ENCODE assay signal across 21 cellular contexts in genomic region chr16:8667492-8667891, GRCh38. TPM values are rescaled to one million over a fixed set of nuclear protein-coding genes. Genes with fewer than 3 reads are reported as not detected.
DNase-seq lines count a peak whose midpoint lies in the region; ATAC-seq, FAIRE-seq and TF ChIP-seq lines count a peak whose summit lies in the region.
"Had no signal": no experiment of that assay in that cellular context is flagged by ENCODE, and none has a peak within 500 bp of the region (broad histone marks: within the 10 kb centered on the region; RNA-seq: fewer than 3 reads in every experiment).

No MANE protein-coding gene starts in this region.

- H3K4me3 Mint-ChIP-seq in MCF 10A (ENCODE audit: unreplicated experiment), result no peak overlapping the region
- H3K4me3 Mint-ChIP-seq: CD4-positive, alpha-beta T cell; H9; IgD-negative memory B cell had no signal

- H3K4me3 ChIP-seq in A549 (no peak overlapping the region), HCT116 (replicated peaks in 1 of 2; ENCODE audit: low read depth in 1 of 2, low read length in 2 of 2) (no peak overlapping the region), GM12878 (no peak overlapping the region), neural cell (ENCODE audit: low read length) (no peak overlapping the region)

- no peak overlapping the region for H2AFZ ChIP-seq in HCT116 (ENCODE audit: low read depth, low read length, poor library complexity, severe bottlenecking)
- H2AFZ ChIP-seq in GM12878 (ENCODE audit: control insufficient read depth, low read depth, low read length), result no peak overlapping the region
- H2AFZ ChIP-seq in neural cell (ENCODE audit: low read depth, low read length), result no peak overlapping the region

- TF ChIP-seq POLR2A in A549 (IDR thresholded peaks at IDR 0.05; ENCODE audit: low read length), result no peak
- TF ChIP-seq POLR2A in HCT116 (IDR thresholded peaks at IDR 0.05; ENCODE audit: borderline replicate concordance, extremely low read depth, insufficient read depth, insufficient read length), result no peak
- TF ChIP-seq POLR2A in GM12878 (IDR thresholded peaks at IDR 0.05; ENCODE audit: low read depth, low read length), result no peak

- in situ Hi-C loops in GM12878 (cut with MboI), result loop anchor here (5.0 kb wide), 1 partner anchor 215 kb away; the partner anchor contains the start of gene LITAFD

- POLR2A ChIA-PET in A549 (lab: Yijun Ruan, JAX) (no interaction called here), HCT116 (lab: Charles Lee) (no interaction called here), GM12878 (lab: Charles Lee) (interaction anchor here (0.7 kb wide), 1 partner anchor 396 kb away, joined by 3 read pairs; no protein-coding TSS in a partner anchor), MCF 10A (lab: Yijun Ruan, JAX) (interaction anchor here (0.6 to 0.7 kb wide), 3 partner anchors 9 to 1530 kb away, joined by 3 to 4 read pairs (median 3); no protein-coding TSS in a partner anchor)

- H4K20me1 ChIP-seq in HCT116 (ENCODE audit: insufficient read depth), result no peaks in the 10 kb centered on the region
- no peaks in the 10 kb centered on the region for H4K20me1 ChIP-seq in GM12878 (ENCODE audit: control insufficient read depth, insufficient read depth)
- H4K20me1 ChIP-seq in neural cell (ENCODE audit: insufficient read depth), result no peaks in the 10 kb centered on the region

- no peak for DNase-seq in A549 (ENCODE audit: low read depth in 1 of 2, low spot score in 1 of 2)
- DNase-seq in HCT116 (ENCODE audit: low read depth, low spot score), result no peak
- no peak for DNase-seq in GM12878 (ENCODE audit: low read depth, low spot score)
- no peak for DNase-seq in MCF 10A (ENCODE audit: unreplicated experiment)
- DNase-seq in NCI-H446 (lab: John Stamatoyannopoulos, UW), result no peak
- DNase-seq in dedifferentiated amniotic fluid mesenchymal stem cell (ENCODE audit: extremely low spot score), result no peak
- DNase-seq: ACHN; AML-193; Caco-2; CD4-positive, alpha-beta T cell; DMS153; DMS79; GF-D8; H9 had no signal

- H3K9me3 Mint-ChIP-seq in MCF 10A (ENCODE audit: unreplicated experiment), result no peaks in the 10 kb centered on the region
- H3K9me3 Mint-ChIP-seq: CD4-positive, alpha-beta T cell; H9; IgD-negative memory B cell had no signal

- no peaks in the 10 kb centered on the region for H3K4me1 Mint-ChIP-seq in MCF 10A (ENCODE audit: insufficient read depth, unreplicated experiment)
- H3K4me1 Mint-ChIP-seq: IgD-negative memory B cell had no signal

- H3K9ac ChIP-seq in HCT116 (ENCODE audit: low read length), result no peak overlapping the region
- H3K9ac ChIP-seq in GM12878 (ENCODE audit: control insufficient read depth, insufficient read depth, low read length), result no peak overlapping the region
- peak overlapping the region; percentile 4 for H3K9ac ChIP-seq in neural cell (ENCODE audit: low read length)
- H3K9ac ChIP-seq: KMS-11 had no signal

- WGBS in A549 (ENCODE audit: missing lambda C conversion rate), result 45% methylated on average over 3 of the region's 3 CpGs
- WGBS in GM12878 (ENCODE audit: insufficient coverage, insufficient replicate concordance, low lambda C conversion rate, missing lambda C conversion rate), result 49% methylated on average over 3 of the region's 3 CpGs

- no peaks in the 10 kb centered on the region for H3K27me3 Mint-ChIP-seq in MCF 10A (ENCODE audit: insufficient read depth, unreplicated experiment)
- H3K27me3 Mint-ChIP-seq: CD4-positive, alpha-beta T cell; IgD-negative memory B cell had no signal

- H3K36me3 Mint-ChIP-seq in MCF 10A (ENCODE audit: insufficient read depth, unreplicated experiment), result no peaks in the 10 kb centered on the region

- no peaks in the 10 kb centered on the region for H3K4me1 ChIP-seq in A549
- H3K4me1 ChIP-seq in HCT116 (ENCODE audit: control insufficient read depth in 1 of 2, insufficient read depth in 2 of 2, low read length in 2 of 2), result no peaks in the 10 kb centered on the region
- H3K4me1 ChIP-seq in GM12878 (ENCODE audit: control insufficient read depth, insufficient read depth, low read length), result no peaks in the 10 kb centered on the region
- H3K4me1 ChIP-seq: Caco-2 had no signal

- FAIRE-seq in A549 (lab: Jason Lieb, UNC) (no peak), GM12878 (lab: Jason Lieb, UNC) (no peak)
- FAIRE-seq: H1, HTR-8/SVneo had no signal

- CTCF ChIA-PET in A549 (lab: Yijun Ruan, JAX), result interaction anchor here (0.6 to 17.0 kb wide), 5 partner anchors 12 to 213 kb away, joined by 3 to 173 read pairs (median 4); no protein-coding TSS in a partner anchor
- CTCF ChIA-PET in HCT116 (lab: Charles Lee), result interaction anchor here (0.6 kb wide), 1 partner anchor 12 kb away, joined by 3 read pairs; no protein-coding TSS in a partner anchor
- CTCF ChIA-PET in GM12878 (lab: Yijun Ruan, JAX), result interaction anchor here (0.6 to 1.2 kb wide), 4 partner anchors 9 to 233 kb away, joined by 3 to 4 read pairs (median 3); no protein-coding TSS in a partner anchor
- CTCF ChIA-PET in MCF 10A (lab: Yijun Ruan, JAX), result interaction anchor here (0.7 to 22.4 kb wide), 8 partner anchors 10 to 269 kb away, joined by 3 to 303 read pairs (median 4); no protein-coding TSS in a partner anchor

- H3K79me2 ChIP-seq in HCT116 (ENCODE audit: insufficient read depth, low read length) (no peaks in the 10 kb centered on the region), GM12878 (ENCODE audit: control insufficient read depth, insufficient read depth, low read length) (no peaks in the 10 kb centered on the region), neural cell (replicated peaks; ENCODE audit: insufficient read depth, low read length) (no peaks in the 10 kb centered on the region)

- H3K9me3 ChIP-seq in A549, result no peaks in the 10 kb centered on the region
- H3K9me3 ChIP-seq in HCT116 (ENCODE audit: control insufficient read depth in 1 of 2, insufficient read depth in 1 of 2, low read depth in 1 of 2, low read length in 2 of 2), result no peaks in the 10 kb centered on the region
- no peaks in the 10 kb centered on the region for H3K9me3 ChIP-seq in GM12878 (replicated peaks; ENCODE audit: control insufficient read depth, insufficient read depth, low read length)
- no peaks in the 10 kb centered on the region for H3K9me3 ChIP-seq in neural cell (ENCODE audit: low read length)
- H3K9me3 ChIP-seq: Caco-2 had no signal

- RAD21 ChIA-PET in HCT116 (lab: Charles Lee; ENCODE audit: low non-redundant PET in 1 of 2, low total read pairs in 2 of 2, uncharacterized antibody in 2 of 2, unreplicated experiment in 2 of 2) (no interaction called here), GM12878 (lab: Charles Lee; ENCODE audit: unreplicated experiment) (interaction anchor here (0.6 to 1.5 kb wide), 3 partner anchors 213 to 1949 kb away, joined by 3 to 4 read pairs (median 4); no protein-coding TSS in a partner anchor)

- no peaks in the 10 kb centered on the region for H3F3A ChIP-seq in neural cell (ENCODE audit: insufficient read depth, low read length, poor library complexity, severe bottlenecking)

- no peaks in the 10 kb centered on the region for H3K27me3 ChIP-seq in HCT116 (ENCODE audit: insufficient read depth, low read length)
- no peaks in the 10 kb centered on the region for H3K27me3 ChIP-seq in GM12878 (replicated peaks in 1 of 2; ENCODE audit: control insufficient read depth in 2 of 2, insufficient read depth in 2 of 2, low read length in 1 of 2)
- no peaks in the 10 kb centered on the region for H3K27me3 ChIP-seq in neural cell (ENCODE audit: insufficient read depth, low read depth, low read length)

- H3K9me2 ChIP-seq in HCT116 (ENCODE audit: insufficient read depth) (no peaks in the 10 kb centered on the region), neural cell (ENCODE audit: insufficient read depth, low read length) (no peaks in the 10 kb centered on the region)

- H3K36me3 ChIP-seq in HCT116 (ENCODE audit: control insufficient read depth in 1 of 2, insufficient read depth in 2 of 2, low read length in 2 of 2), result no peaks in the 10 kb centered on the region
- H3K36me3 ChIP-seq in GM12878 (ENCODE audit: control insufficient read depth in 2 of 2, insufficient read depth in 2 of 2, low read length in 1 of 2), result no peaks in the 10 kb centered on the region
- H3K36me3 ChIP-seq in neural cell (ENCODE audit: insufficient read depth, low read length), result no peaks in the 10 kb centered on the region

- H3K4me2 ChIP-seq in A549 (no peak overlapping the region), HCT116 (ENCODE audit: low read length) (no peak overlapping the region), GM12878 (ENCODE audit: control insufficient read depth, insufficient read depth) (no peak overlapping the region), neural cell (ENCODE audit: low read length) (no peak overlapping the region)
- H3K4me2 ChIP-seq: KMS-11 had no signal

- SMC1A ChIA-PET in GM12878 (lab: Charles Lee; ENCODE audit: uncharacterized antibody, unreplicated experiment), result interaction anchor here (0.6 to 1.0 kb wide), 2 partner anchors 11 to 131 kb away, joined by 3 read pairs; no protein-coding TSS in a partner anchor

- H3K27ac ChIP-seq in A549 (no peak overlapping the region), HCT116 (ENCODE audit: low read depth, low read length) (no peak overlapping the region), GM12878 (ENCODE audit: control insufficient read depth, insufficient read depth) (no peak overlapping the region), neural cell (ENCODE audit: low read length) (peak overlapping the region; percentile 43)
- H3K27ac ChIP-seq: C4-2B, HL-60, KMS-11 had no signal

- intact Hi-C loops in HCT116 (cut with micrococcal nuclease) (no loop called here), GM12878 (cut with micrococcal nuclease; ENCODE audit: unreplicated experiment) (no loop called here), MCF 10A (cut with micrococcal nuclease) (loop anchor here (10.0 kb wide), 1 partner anchor 337 kb away; no protein-coding TSS in a partner anchor)

- no peak overlapping the region for H3K27ac Mint-ChIP-seq in MCF 10A (ENCODE audit: low read depth, unreplicated experiment)
- H3K27ac Mint-ChIP-seq: CD4-positive, alpha-beta T cell; H9; IgD-negative memory B cell had no signal

- ATAC-seq in A549 (no peak), HCT116 (no peak), GM12878 (no peak)

- no peak for TF ChIP-seq EP300 in A549 (IDR thresholded peaks at IDR 0.05)
- TF ChIP-seq EP300 in GM12878 (IDR thresholded peaks at IDR 0.05; ENCODE audit: borderline replicate concordance in 1 of 2, control insufficient read depth in 1 of 2, low read depth in 2 of 2, low read length in 2 of 2), result no peak
- TF ChIP-seq EP300 in neural cell (conservative IDR thresholded peaks at IDR 0.05; ENCODE audit: poor library complexity, severe bottlenecking), result no peak

- BruUV-seq in HCT116 (replicated peaks; lab: Mats Ljungman, UMichigan), result no TSS peak
- no TSS peak for BruUV-seq in GM12878 (replicated peaks; lab: Mats Ljungman, UMichigan)
- BruUV-seq in MCF 10A (replicated peaks; lab: Mats Ljungman, UMichigan), result no TSS peak

- TF ChIP-seq CTCF in A549 (IDR thresholded peaks at IDR 0.05), result no peak
- no peak for TF ChIP-seq CTCF in HCT116 (IDR thresholded peaks at IDR 0.05 in 2 of 3, conservative IDR thresholded peaks at IDR 0.05 in 1 of 3; ENCODE audit: borderline replicate concordance in 1 of 3, insufficient read depth in 1 of 3, low read depth in 2 of 3, low read length in 2 of 3)
- no peak for TF ChIP-seq CTCF in GM12878 (IDR thresholded peaks at IDR 0.05 in 2 of 3, conservative IDR thresholded peaks at IDR 0.05 in 1 of 3; ENCODE audit: control insufficient read depth in 2 of 3, extremely low read depth in 1 of 3, insufficient read depth in 1 of 3, low read depth in 3 of 3, low read length in 3 of 3)
- TF ChIP-seq CTCF in neural cell (IDR thresholded peaks at IDR 0.05; ENCODE audit: poor library complexity, severe bottlenecking), result no peak
- TF ChIP-seq CTCF in MCF 10A (IDR thresholded peaks at IDR 0.05; ENCODE audit: unreplicated experiment), result no peak

- TF ChIP-seq RAD21 in A549 (conservative IDR thresholded peaks at IDR 0.05 in 1 of 2, IDR thresholded peaks at IDR 0.05 in 1 of 2) (no peak), HCT116 (IDR thresholded peaks at IDR 0.05; ENCODE audit: low read depth) (no peak), GM12878 (IDR thresholded peaks at IDR 0.05; ENCODE audit: insufficient read depth, low read depth, low read length) (no peak), neural cell (conservative IDR thresholded peaks at IDR 0.05) (no peak)

RNA-seq across cellular contexts. Expression of gene ABAT, which starts 6.9 kb away (rescaled TPM):
- 1.2 and 1.3 TPM in 2 replicates for polyA plus RNA-seq in A549 (2011; rRNA removed)
- polyA plus RNA-seq in A549 (2012; cell fraction: cytosol; rRNA removed), result 0.16 and 0.27 TPM in 2 replicates
- polyA plus RNA-seq in A549 (2012; cell fraction: nucleus; rRNA removed), result 0.58 and 0.69 TPM in 2 replicates
- polyA plus RNA-seq in A549 (2017; fragmentation: RNase III; extraction: RNeasy Plus Mini Kit Qiagen cat#74134 plus additional on column Dnase treatment), result 0.60 to 0.68 TPM (median 0.66 TPM) in 3 replicates
- polyA minus RNA-seq in A549 (2011; rRNA and poly(A)+ RNA removed), result 1.1 and 1.7 TPM in 2 replicates
- 4.7 TPM for total RNA-seq in HCT116 (2021; ENCODE audit: unreplicated experiment)
- polyA plus RNA-seq in HCT116 (2012), result 1.5 and 2.1 TPM in 2 replicates
- total RNA-seq in GM12878 (2013; cell fraction: nucleolus; rRNA removed), result 21.7 and 23.2 TPM in 2 replicates
- total RNA-seq in GM12878 (2014; rRNA removed), result 1.8 and 1.9 TPM in 2 replicates
- 1.8 and 1.9 TPM in 2 replicates for total RNA-seq in GM12878 (2014; rRNA removed; fragmentation: Illumina TruSeq; extraction: Trizol)
- total RNA-seq in GM12878 (2021), result 2.6 and 2.8 TPM in 2 replicates
- 1.9 TPM for polyA plus RNA-seq in GM12878 (2011; ENCODE audit: low read depth)
- 7.0 and 10.6 TPM in 2 replicates for polyA plus RNA-seq in GM12878 (2011; rRNA removed)
- 7.6 and 8.5 TPM in 2 replicates for polyA plus RNA-seq in GM12878 (2011; cell fraction: cytosol; rRNA removed)
- polyA plus RNA-seq in GM12878 (2011; cell fraction: nucleus; rRNA removed), result 9.8 and 10.4 TPM in 2 replicates
- 2.8 and 3.3 TPM in 2 replicates for polyA plus RNA-seq in GM12878 (2012)
- 2.8 and 3.2 TPM in 2 replicates for polyA plus RNA-seq in GM12878 (2014; fragmentation: Illumina TruSeq; extraction: Trizol)
- polyA plus RNA-seq in GM12878 (2014; fragmentation: Nextera tagmentation; extraction: Ambion mirVana), result 1 to 10 TPM; 1.0 to 1.1 TPM
- polyA plus RNA-seq in GM12878 (2014; rRNA removed), result 2.4 and 2.6 TPM in 2 replicates
- 1 to 10 TPM; 1.8 to 1.9 TPM for polyA plus RNA-seq in GM12878 (2016; fragmentation: Nextera tagmentation; extraction: Ambion mirVana)
- polyA minus RNA-seq in GM12878 (2011; rRNA and poly(A)+ RNA removed), result 7.2 and 8.4 TPM in 2 replicates
- 1.7 and 1.9 TPM in 2 replicates for polyA minus RNA-seq in GM12878 (2011; cell fraction: cytosol; rRNA and poly(A)+ RNA removed)
- 3.1 and 6.8 TPM in 2 replicates for polyA minus RNA-seq in GM12878 (2011; cell fraction: nucleus; rRNA and poly(A)+ RNA removed)
- 125 and 132 TPM in 2 replicates for polyA plus RNA-seq in neural cell
- 187 and 206 TPM in 2 replicates for polyA minus RNA-seq in neural cell
- total RNA-seq in MCF 10A (2022), result 2.4 and 3.0 TPM in 2 replicates

RNA-seq across cellular contexts. Expression of gene METTL22, which starts 46.0 kb away (rescaled TPM):
- polyA plus RNA-seq in A549 (2011; rRNA removed) (36.7 and 40.9 TPM in 2 replicates), A549 (2017; fragmentation: RNase III; extraction: RNeasy Plus Mini Kit Qiagen cat#74134 plus additional on column Dnase treatment) (18.6 to 22.8 TPM (median 21.0 TPM) in 3 replicates), GM12878 (2011; rRNA removed) (25.6 and 34.7 TPM in 2 replicates), GM12878 (2014; fragmentation: Illumina TruSeq; extraction: Trizol) (17.0 and 17.7 TPM in 2 replicates), GM12878 (2014; fragmentation: Nextera tagmentation; extraction: Ambion mirVana) (1 to 10 TPM; 6.4 to 9.2 TPM), GM12878 (2014; rRNA removed) (26.1 and 28.0 TPM in 2 replicates), GM12878 (2016; fragmentation: Nextera tagmentation; extraction: Ambion mirVana) (10 to 100 TPM; 18.5 to 19.1 TPM), neural cell (51.3 and 64.5 TPM in 2 replicates)
- 40.8 and 45.1 TPM in 2 replicates for polyA plus RNA-seq in A549 (2012; cell fraction: cytosol; rRNA removed)
- polyA plus RNA-seq in A549 (2012; cell fraction: nucleus; rRNA removed), result 85.0 and 109 TPM in 2 replicates
- 65.2 and 70.4 TPM in 2 replicates for polyA minus RNA-seq in A549 (2011; rRNA and poly(A)+ RNA removed)
- total RNA-seq in HCT116 (2021; ENCODE audit: unreplicated experiment) (33.3 TPM), GM12878 (2014; rRNA removed) (16.1 and 21.9 TPM in 2 replicates), GM12878 (2014; rRNA removed; fragmentation: Illumina TruSeq; extraction: Trizol) (16.1 and 17.6 TPM in 2 replicates), GM12878 (2021) (18.9 and 23.1 TPM in 2 replicates), MCF 10A (2022) (36.7 and 47.2 TPM in 2 replicates)
- 24.9 and 27.6 TPM in 2 replicates for polyA plus RNA-seq in HCT116 (2012)
- total RNA-seq in GM12878 (2013; cell fraction: nucleolus; rRNA removed), result 244 and 245 TPM in 2 replicates
- polyA plus RNA-seq in GM12878 (2011; ENCODE audit: low read depth), result 15.8 TPM
- polyA plus RNA-seq in GM12878 (2011; cell fraction: cytosol; rRNA removed), result 38.3 and 40.0 TPM in 2 replicates
- polyA plus RNA-seq in GM12878 (2011; cell fraction: nucleus; rRNA removed), result 203 and 218 TPM in 2 replicates
- 17.0 and 21.7 TPM in 2 replicates for polyA plus RNA-seq in GM12878 (2012)
- polyA minus RNA-seq in GM12878 (2011; rRNA and poly(A)+ RNA removed), result 53.0 and 67.2 TPM in 2 replicates
- polyA minus RNA-seq in GM12878 (2011; cell fraction: cytosol; rRNA and poly(A)+ RNA removed), result 24.3 and 46.8 TPM in 2 replicates
- 53.6 and 72.1 TPM in 2 replicates for polyA minus RNA-seq in GM12878 (2011; cell fraction: nucleus; rRNA and poly(A)+ RNA removed)
- polyA minus RNA-seq in neural cell, result 35.1 and 41.0 TPM in 2 replicates

Comparison
In these comparisons a context has a peak if more than half of its experiments do, and no peak if none do; other contexts are left out.
1. POLR2A ChIA-PET loops: an anchor here in GM12878 (0.7 kb wide) and MCF 10A (0.6 to 0.7 kb wide); none called in A549 and HCT116.
2. Of the 24 proteins assayed by ChIP-seq in both GM12878 and A549: peak only in GM12878: none; only in A549: none; in both: REST; in neither: 23.